In genomic region chr20:58890454-58891075, GRCh38 we compare ENCODE assay signal across 8 cellular contexts. TPM values are rescaled to one million over a fixed set of nuclear protein-coding genes. Genes with fewer than 3 reads are reported as not detected.
DNase-seq lines count a peak whose midpoint lies in the region; ATAC-seq and TF ChIP-seq lines count a peak whose summit lies in the region.

No MANE protein-coding gene starts in this region.

- TF ChIP-seq EP300 in suprapubic skin (IDR thresholded peaks at IDR 0.05): no peak

- peaks cover 25% of the 10 kb centered on the region for H4K20me1 ChIP-seq in KMS-11 (ENCODE audit: insufficient read depth)

- TF ChIP-seq CTCF in AG10803 (conservative IDR thresholded peaks at IDR 0.05; ENCODE audit: low read length): no peak
- no peak for TF ChIP-seq CTCF in KMS-11 (conservative IDR thresholded peaks at IDR 0.05; ENCODE audit: low read depth, low read length)
- TF ChIP-seq CTCF in suprapubic skin (IDR thresholded peaks at IDR 0.05): no peak

- H3K9me3 ChIP-seq in suprapubic skin: no peaks in the 10 kb centered on the region

- H3K27ac ChIP-seq in KMS-11 (peak overlapping the region; percentile 57), suprapubic skin (peak overlapping the region; percentile 98)

- H3K79me2 ChIP-seq in KMS-11 (ENCODE audit: insufficient read depth, low read depth): peaks cover 36% of the 10 kb centered on the region

- H3K9me3 Mint-ChIP-seq in activated naive CD4-positive, alpha-beta T cell treated with anti-CD3 and anti-CD28 coated beads for 36 hours: no peaks in the 10 kb centered on the region

- H3K4me1 Mint-ChIP-seq in activated naive CD4-positive, alpha-beta T cell treated with anti-CD3 and anti-CD28 coated beads for 36 hours (ENCODE audit: low read depth): peaks cover 43% of the 10 kb centered on the region

- ATAC-seq in GM19372 (IDR thresholded peaks at IDR 0.05; ENCODE audit: low read depth, unreplicated experiment): peak; percentile 23

- H3K4me3 ChIP-seq in AG10803 (ENCODE audit: low read length) (peak overlapping the region; percentile 71), KMS-11 (IDR thresholded peaks at IDR 0.05; ENCODE audit: insufficient read depth, low read depth, low read length) (no peak overlapping the region), suprapubic skin (peak overlapping the region; percentile 86)

- H3K4me2 ChIP-seq in KMS-11: peak overlapping the region; percentile 46; the same call in 1 of the 2 replicates

- no peaks in the 10 kb centered on the region for H3K27me3 Mint-ChIP-seq in activated naive CD4-positive, alpha-beta T cell treated with anti-CD3 and anti-CD28 coated beads for 36 hours (ENCODE audit: low read depth)

- DNase-seq in AG10803 (ENCODE audit: low read depth) (peak; percentile 75), SK-MEL-5 (ENCODE audit: low read depth, low spot score) (peak; percentile 67), germinal center (ENCODE audit: low spot score) (peak; percentile 68), non-pigmented ciliary epithelial cell (ENCODE audit: low read depth) (peak; percentile 27), suprapubic skin (ENCODE audit: low spot score in 2 of 2) (peak; percentile 84 to 89)
- peak; percentile 55 for DNase-seq in activated naive CD4-positive, alpha-beta T cell treated with anti-CD3 and anti-CD28 coated beads for 36 hours

- intact Hi-C loops in activated naive CD4-positive, alpha-beta T cell treated with anti-CD3 and anti-CD28 coated beads for 36 hours (cut with micrococcal nuclease): loop anchor here (5.0 kb wide), 1 partner anchor 503 kb away; the partner anchor contains the start of gene VAPB

- H3K36me3 ChIP-seq in KMS-11 (ENCODE audit: insufficient read depth) (no peaks in the 10 kb centered on the region), suprapubic skin (no peaks in the 10 kb centered on the region)

- H3K36me3 Mint-ChIP-seq in activated naive CD4-positive, alpha-beta T cell treated with anti-CD3 and anti-CD28 coated beads for 36 hours (ENCODE audit: low read depth): peaks cover 15% of the 10 kb centered on the region

- TF ChIP-seq POLR2A in suprapubic skin (IDR thresholded peaks at IDR 0.05): peak in 1 of 2 donors; percentile 12

- 0% methylated on average over 43 of the region's 69 CpGs for WGBS in suprapubic skin

- H3K27ac Mint-ChIP-seq in activated naive CD4-positive, alpha-beta T cell treated with anti-CD3 and anti-CD28 coated beads for 36 hours: peak overlapping the region; percentile 96

- no peaks in the 10 kb centered on the region for H3K27me3 ChIP-seq in KMS-11 (ENCODE audit: insufficient read depth, low read depth)
- no peaks in the 10 kb centered on the region for H3K27me3 ChIP-seq in suprapubic skin

- CTCF ChIA-PET in activated naive CD4-positive, alpha-beta T cell treated with anti-CD3 and anti-CD28 coated beads for 36 hours (lab: Charles Lee): interaction anchor here (0.8 kb wide), 1 partner anchor 238 kb away, joined by 7 read pairs; no protein-coding TSS in a partner anchor

- peak overlapping the region; percentile 22; the same call in 1 of the 2 replicates for H2AFZ ChIP-seq in KMS-11 (ENCODE audit: low read depth)

- in situ Hi-C loops in SK-MEL-5 (cut with HindIII; ENCODE audit: low pct_unique_long_range_greater_than_20kb, low sequenced_read_pairs): no loop called here

- H3K4me3 Mint-ChIP-seq in activated naive CD4-positive, alpha-beta T cell treated with anti-CD3 and anti-CD28 coated beads for 36 hours: peak overlapping the region; percentile 91

- peak overlapping the region; percentile 67 for H3K9ac ChIP-seq in KMS-11

- H3K4me1 ChIP-seq in KMS-11 (ENCODE audit: low read depth, poor library complexity, severe bottlenecking): peaks cover 51% of the 10 kb centered on the region
- H3K4me1 ChIP-seq in suprapubic skin: peaks cover 41% of the 10 kb centered on the region

RNA-seq across cellular contexts. Expression of gene GNAS, which starts 38.0 kb away (rescaled TPM):
- total RNA-seq in SK-MEL-5 (2014; rRNA removed; shearing (Covaris generic)): 589 and 602 TPM in 2 replicates
- 1,220 and 1,461 TPM in 2 replicates for polyA plus RNA-seq in SK-MEL-5 (2015; cell fraction: cytosol; rRNA removed)
- polyA plus RNA-seq in SK-MEL-5 (2015; cell fraction: nucleus; rRNA removed): 382 and 411 TPM in 2 replicates
- 100 to 1,000 TPM; 770 to 802 TPM for total RNA-seq in activated naive CD4-positive, alpha-beta T cell treated with anti-CD3 and anti-CD28 coated beads for 36 hours
- 100 to 1,000 TPM; 334 to 533 (median 451) TPM for total RNA-seq in suprapubic skin

RNA-seq across cellular contexts. Expression of gene GNAS-AS1, which starts 39.9 kb away (rescaled TPM):
- total RNA-seq in SK-MEL-5 (2014; rRNA removed; shearing (Covaris generic)): 0.55 and 0.90 TPM in 2 replicates
- polyA plus RNA-seq in SK-MEL-5 (2015; cell fraction: cytosol; rRNA removed): 0.10 and 1.3 TPM in 2 replicates
- 0.75 TPM in 1 of 2 replicates, not detected in the other for polyA plus RNA-seq in SK-MEL-5 (2015; cell fraction: nucleus; rRNA removed)
- 1 to 10 TPM; 1.6 to 1.9 TPM for total RNA-seq in activated naive CD4-positive, alpha-beta T cell treated with anti-CD3 and anti-CD28 coated beads for 36 hours
- total RNA-seq in suprapubic skin: not detected

Comparison
In these comparisons a context has a peak if more than half of its experiments do, and no peak if none do; other contexts are left out.
1. DNase-seq: peak in every context shown above with its lines; median percentile 86 in suprapubic skin; 75 in AG10803; 68 in germinal center; 67 in SK-MEL-5; 55 in activated naive CD4-positive, alpha-beta T cell treated with anti-CD3 and anti-CD28 coated beads for 36 hours; 27 in non-pigmented ciliary epithelial cell.